Comparison of ENCODE assay signal across 16 cellular contexts in the genomic region with DNA sequence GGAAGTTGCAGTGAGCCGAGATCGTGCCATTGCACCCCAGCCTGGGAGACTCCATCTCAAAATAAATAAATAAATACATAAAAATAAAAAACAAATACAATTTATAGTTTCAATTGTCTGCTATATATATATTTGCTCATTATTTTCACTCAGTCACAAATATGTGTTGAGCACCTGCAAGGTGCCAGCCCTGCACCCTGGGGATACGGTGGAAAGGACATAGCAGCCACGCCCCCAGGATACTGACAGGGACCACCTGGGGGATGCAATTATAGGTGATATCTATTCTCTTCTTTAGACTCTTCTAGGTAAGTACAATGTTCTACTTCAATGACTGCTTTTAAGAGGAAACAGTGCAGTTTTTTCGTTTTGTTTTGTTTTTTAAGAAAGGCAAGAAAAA.
DNase-seq lines count a peak whose midpoint lies in the region; ATAC-seq and TF ChIP-seq lines count a peak whose summit lies in the region.
"Had no signal": no experiment of that assay in that cellular context is flagged by ENCODE, and none has a peak within 500 bp of the region (broad histone marks: within the 10 kb centered on the region; RNA-seq: fewer than 3 reads in every experiment).

No MANE protein-coding gene starts in this region.

- TF ChIP-seq CTCF in dorsolateral prefrontal cortex (IDR thresholded peaks at IDR 0.05 in 54 of 56, conservative IDR thresholded peaks at IDR 0.05 in 2 of 56; ENCODE audit: low read depth in 1 of 56, partially characterized antibody in 56 of 56), result no peak

- intact Hi-C loops in posterior vena cava (cut with DNase I), result no loop called here
- intact Hi-C loops in dorsolateral prefrontal cortex (cut with DNase I), result no loop called here

- no peak for ATAC-seq in HG03439 (IDR thresholded peaks at IDR 0.05; ENCODE audit: unreplicated experiment)

- peak; percentile 21 for DNase-seq in activated effector memory CD4-positive, alpha-beta T cell treated with anti-CD3 and anti-CD28 coated beads, Interleukin-2, amount 50 U/mL, for 16 hours
- DNase-seq in activated effector memory CD4-positive, alpha-beta T cell treated with Interleukin-2 at 50 U/mL for 16 hours, result no peak
- peak; percentile 30 for DNase-seq in NCI-H146 treated with DMSO at 0.1 percent for 48 hours (lab: John Stamatoyannopoulos, UW; ENCODE audit: unreplicated experiment)
- peak; percentile 7 for DNase-seq in islet precursor cell
- peak; percentile 65 for DNase-seq in posterior vena cava (ENCODE audit: low spot score)
- no peak for DNase-seq in dorsolateral prefrontal cortex
- DNase-seq in activated CD8-positive, alpha-beta memory T cell treated with anti-CD3 and anti-CD28 coated beads, Interleukin-2, amount 50 U/mL, for 4 hours, result no peak
- DNase-seq: BE2C; C1 segment of cervical spinal cord; Caco-2; CD8-positive, alpha-beta memory T cell; GM23248; IMR-90 had no signal

- H3K27ac ChIP-seq in dorsolateral prefrontal cortex, result no peak overlapping the region
- H3K27ac ChIP-seq: GM23248, HL-60 had no signal

- H3K4me3 ChIP-seq in dorsolateral prefrontal cortex, result no peak overlapping the region
- H3K4me3 ChIP-seq: GM23248, HAP-1 had no signal

- H3K27me3 ChIP-seq in dorsolateral prefrontal cortex, result no peaks in the 10 kb centered on the region
- H3K27me3 ChIP-seq: BE2C had no signal

Comparison
In these comparisons a context has a peak if more than half of its experiments do, and no peak if none do; other contexts are left out.
1. DNase-seq: peak in activated effector memory CD4-positive, alpha-beta T cell treated with anti-CD3 and anti-CD28 coated beads, Interleukin-2, amount 50 U/mL, for 16 hours (single experiment), NCI-H146 treated with DMSO at 0.1 percent for 48 hours (single experiment), islet precursor cell (single experiment) and posterior vena cava (single experiment); none in activated effector memory CD4-positive, alpha-beta T cell treated with Interleukin-2 at 50 U/mL for 16 hours (single experiment), dorsolateral prefrontal cortex (0 of 10) and activated CD8-positive, alpha-beta memory T cell treated with anti-CD3 and anti-CD28 coated beads, Interleukin-2, amount 50 U/mL, for 4 hours (single experiment).